Comparison of ENCODE assay signal across 9 cellular contexts in genomic region chr2:84846041-84846663, GRCh38. TPM values are rescaled to one million over a fixed set of nuclear protein-coding genes. Genes with fewer than 3 reads are reported as not detected.
DNase-seq lines count a peak whose midpoint lies in the region; ATAC-seq and TF ChIP-seq lines count a peak whose summit lies in the region.
"Had no signal": no experiment of that assay in that cellular context is flagged by ENCODE, and none has a peak within 500 bp of the region (broad histone marks: within the 10 kb centered on the region; RNA-seq: fewer than 3 reads in every experiment).

No MANE protein-coding gene starts in this region.

- no peaks in the 10 kb centered on the region for H3K36me3 ChIP-seq in endodermal cell (ENCODE audit: control insufficient read depth, insufficient read depth, low read length)

- 65 to 86% methylated on average over 4 to 5 of the region's 5 CpGs for WGBS in endodermal cell (ENCODE audit: insufficient coverage in 1 of 2, insufficient read length in 1 of 2), 2 experiments

- H3K36me3 Mint-ChIP-seq in endodermal cell (ENCODE audit: low read depth) = no peaks in the 10 kb centered on the region
- peaks cover 8% of the 10 kb centered on the region for H3K36me3 Mint-ChIP-seq in stimulated activated memory B cell treated with anti-CD40 and anti-IgM and Interleukin-4, amounts not matched to agents 10 μg/mL and 1 μg/mL and 100 μg/mL, for 72 hours

- H3K9me3 Mint-ChIP-seq in endodermal cell = no peaks in the 10 kb centered on the region
- no peaks in the 10 kb centered on the region for H3K9me3 Mint-ChIP-seq in stimulated activated memory B cell treated with anti-CD40 and anti-IgM and Interleukin-4, amounts not matched to agents 10 μg/mL and 1 μg/mL and 100 μg/mL, for 72 hours

- peaks cover 8% of the 10 kb centered on the region for H3K4me1 ChIP-seq in endodermal cell (ENCODE audit: control insufficient read depth, insufficient read depth, low read length)

- H3K4me3 Mint-ChIP-seq in endodermal cell = no peak overlapping the region
- no peak overlapping the region for H3K4me3 Mint-ChIP-seq in stimulated activated memory B cell treated with anti-CD40 and anti-IgM and Interleukin-4, amounts not matched to agents 10 μg/mL and 1 μg/mL and 100 μg/mL, for 72 hours

- peak; percentile 59 for ATAC-seq in stimulated activated memory B cell treated with anti-CD40 and anti-IgM and Interleukin-4, amounts not matched to agents 10 μg/mL and 1 μg/mL and 100 μg/mL, for 72 hours

- H3K4me1 Mint-ChIP-seq in endodermal cell = peaks cover 12% of the 10 kb centered on the region
- H3K4me1 Mint-ChIP-seq in stimulated activated memory B cell treated with anti-CD40 and anti-IgM and Interleukin-4, amounts not matched to agents 10 μg/mL and 1 μg/mL and 100 μg/mL, for 72 hours = peaks cover 30% of the 10 kb centered on the region

- no peaks in the 10 kb centered on the region for H3K9me3 ChIP-seq in endodermal cell (ENCODE audit: control insufficient read depth, low read length)

- H3K27me3 Mint-ChIP-seq in endodermal cell (ENCODE audit: insufficient read depth) = peaks cover 58% of the 10 kb centered on the region
- no peaks in the 10 kb centered on the region for H3K27me3 Mint-ChIP-seq in stimulated activated memory B cell treated with anti-CD40 and anti-IgM and Interleukin-4, amounts not matched to agents 10 μg/mL and 1 μg/mL and 100 μg/mL, for 72 hours

- TF ChIP-seq CTCF in endodermal cell (conservative IDR thresholded peaks at IDR 0.05) = peak; percentile 19
- TF ChIP-seq CTCF in GM13977 (IDR thresholded peaks at IDR 0.05; ENCODE audit: extremely low read depth, insufficient read depth, missing control alignments) = no peak

- H3K27ac Mint-ChIP-seq in endodermal cell = no peak overlapping the region
- H3K27ac Mint-ChIP-seq in stimulated activated memory B cell treated with anti-CD40 and anti-IgM and Interleukin-4, amounts not matched to agents 10 μg/mL and 1 μg/mL and 100 μg/mL, for 72 hours = peak overlapping the region; percentile 86

- in situ Hi-C loops in GM13977 (cut with MboI; ENCODE audit: low pct_unique_long_range_greater_than_20kb, low sequenced_read_pairs, unreplicated experiment) = no loop called here

- H3K27ac ChIP-seq in endodermal cell (ENCODE audit: low read depth, low read length) = no peak overlapping the region

- peak; percentile 50 for DNase-seq in activated gamma-delta T cell treated with Interleukin-2 at 50 U/mL for 16 hours
- DNase-seq in activated gamma-delta T cell (lab: John Stamatoyannopoulos, UW) = no peak
- DNase-seq in activated CD4-positive, alpha-beta T cell treated with anti-CD3 and anti-CD28 coated beads, Interleukin-2, amount 50 U/mL, for 4 hours = peak; percentile 46 to 54
- DNase-seq in endodermal cell = peak; percentile 47
- DNase-seq in NCI-H1436 treated with DMSO at 0.1 percent for 48 hours (lab: John Stamatoyannopoulos, UW) = no peak
- no peak for DNase-seq in GM13977 (ENCODE audit: low spot score)
- DNase-seq in stimulated activated CD8-positive, alpha-beta memory T cell treated with anti-CD3 and anti-CD28 coated beads, Interleukin-4, amount 100 ng/mL, for 48 hours = no peak
- DNase-seq: NCI-H510A treated with DMSO at 0.1 percent for 48 hours had no signal

- H3K9ac ChIP-seq in endodermal cell (ENCODE audit: extremely low read depth, low read length, poor library complexity, severe bottlenecking) = no peak overlapping the region

- peaks cover 47% of the 10 kb centered on the region for H3K27me3 ChIP-seq in endodermal cell (ENCODE audit: control insufficient read depth, insufficient read depth, low read length, poor library complexity, severe bottlenecking)

- H3K4me3 ChIP-seq in endodermal cell (ENCODE audit: low read length) = no peak overlapping the region

RNA-seq across cellular contexts. Expression of gene TRABD2A, which starts 34.7 kb away (rescaled TPM):
- total RNA-seq in endodermal cell = 1 to 10 TPM; 4.8 to 7.7 TPM
- polyA plus RNA-seq in endodermal cell (2013, experiment 1 of 2) = 2.1 TPM
- polyA plus RNA-seq in endodermal cell (2013, experiment 2 of 2) = 2.0 TPM

RNA-seq across cellular contexts. Expression of gene TMSB10, which starts 59.3 kb away (rescaled TPM):
- 1,000 to 10,000 TPM; 2,719 to 2,976 TPM for total RNA-seq in endodermal cell
- 2,581 TPM for polyA plus RNA-seq in endodermal cell (2013, experiment 1 of 2)
- 2,852 TPM for polyA plus RNA-seq in endodermal cell (2013, experiment 2 of 2)

Comparison
In these comparisons a context has a peak if more than half of its experiments do, and no peak if none do; other contexts are left out.
1. DNase-seq: peak in activated gamma-delta T cell treated with Interleukin-2 at 50 U/mL for 16 hours (single experiment), activated CD4-positive, alpha-beta T cell treated with anti-CD3 and anti-CD28 coated beads, Interleukin-2, amount 50 U/mL, for 4 hours (2 of 2) and endodermal cell (single experiment); none in activated gamma-delta T cell (single experiment), NCI-H1436 treated with DMSO at 0.1 percent for 48 hours (single experiment), GM13977 (single experiment) and stimulated activated CD8-positive, alpha-beta memory T cell treated with anti-CD3 and anti-CD28 coated beads, Interleukin-4, amount 100 ng/mL, for 48 hours (single experiment).